ENCODE assay signal across 1 cellular context in genomic region chrX:109985210-109985609, GRCh38.
TF ChIP-seq lines count a peak whose summit lies in the region.
"Not testable (repeated sequence)": the region's sequence is repeated elsewhere in the genome, so short reads cannot be mapped to it uniquely, and the experiment has no call there.

No MANE protein-coding gene starts in this region.

- not testable (repeated sequence) for H3K9me3 ChIP-seq in HEK293 (ENCODE audit: control insufficient read depth, insufficient read depth, low read depth, low read length)

- not testable (repeated sequence) for H3K4me1 ChIP-seq in HEK293 (ENCODE audit: control insufficient read depth, insufficient read depth, low read length)

- not testable (repeated sequence) for H3K36me3 ChIP-seq in HEK293 (ENCODE audit: control insufficient read depth in 2 of 2, insufficient read depth in 1 of 2, low read length in 2 of 2)

- CTCF ChIA-PET in HEK293 (lab: Yijun Ruan, JAX) = not testable (repeated sequence)

- POLR2A ChIA-PET in HEK293 (lab: Yijun Ruan, JAX) = not testable (repeated sequence)

- TF ChIP-seq CTCF in HEK293 (tag by site-specific recombination; IDR thresholded peaks at IDR 0.05) = not testable (repeated sequence)

- not testable (repeated sequence) for H3K27ac ChIP-seq in HEK293 (ENCODE audit: extremely low read depth, low read depth, low read length)

- not testable (repeated sequence) for H3K4me3 ChIP-seq in HEK293 (ENCODE audit: low read depth, low read length)

TF ChIP-seq in HEK293, 187 proteins besides CTCF, POLR2A, EP300 and RAD21:
- TF ChIP-seq ZNF146 (tag by site-specific recombination; IDR thresholded peaks at IDR 0.05) (peak; percentile 96), ZNF280D (tag by site-specific recombination; IDR thresholded peaks at IDR 0.05) (0 out of 2 replicates have a peak, but pooled peaks have one; percentile 32)
